ENCODE assay signal across 8 cellular contexts in genomic region chr1:155940531-155940992, GRCh38. TPM values are rescaled to one million over a fixed set of nuclear protein-coding genes. Genes with fewer than 3 reads are reported as not detected.
DNase-seq lines count a peak whose midpoint lies in the region; ATAC-seq and TF ChIP-seq lines count a peak whose summit lies in the region.

No MANE protein-coding gene starts in this region.

- H3K4me3 Mint-ChIP-seq in activated CD8-positive, alpha-beta T cell treated with anti-CD3 and anti-CD28 coated beads, Interleukin-2, amount 10 ng/mL, durations not matched to agents 7 days and 5 days, result peak overlapping the region; percentile 47

- no peaks in the 10 kb centered on the region for H3K27me3 ChIP-seq in left ventricle myocardium inferior (ENCODE audit: low read depth)
- no peaks in the 10 kb centered on the region for H3K27me3 ChIP-seq in prostate gland (replicated peaks; ENCODE audit: insufficient read depth)

- WGBS in prostate gland, result 69% methylated on average over 4 of the region's 4 CpGs

- CTCF ChIA-PET in activated CD8-positive, alpha-beta T cell treated with anti-CD3 and anti-CD28 coated beads, Interleukin-2, amount 10 ng/mL, durations not matched to agents 7 days and 5 days (lab: Charles Lee), result interaction anchor here (1.1 to 5.7 kb wide), 5 partner anchors 14 to 126 kb away, joined by 3 to 144 read pairs (median 11); partner anchors contain the start of gene ARHGEF2

- TF ChIP-seq POLR2A in prostate gland (IDR thresholded peaks at IDR 0.05), result no peak

- TF ChIP-seq CTCF in left ventricle myocardium inferior (IDR thresholded peaks at IDR 0.05; ENCODE audit: borderline replicate concordance), result no peak
- no peak for TF ChIP-seq CTCF in GM10266 (IDR thresholded peaks at IDR 0.05; ENCODE audit: control insufficient read depth, insufficient read depth, low read depth, missing control alignments)
- TF ChIP-seq CTCF in prostate gland (IDR thresholded peaks at IDR 0.05), result no peak

- peak; percentile 16 for ATAC-seq in activated CD8-positive, alpha-beta T cell treated with anti-CD3 and anti-CD28 coated beads, Interleukin-2, amount 10 ng/mL, durations not matched to agents 7 days and 5 days
- peak; percentile 19 for ATAC-seq in stimulated activated naive CD8-positive, alpha-beta T cell treated with anti-CD3 and anti-CD28 coated beads, Interleukin-15, Interleukin-2, amounts not matched to agents 100 U/mL and 50 U/mL, for 24 hours

- H3K36me3 ChIP-seq in KOPT-K1 (ENCODE audit: insufficient read depth, low read length) (peaks cover 8% of the 10 kb centered on the region), left ventricle myocardium inferior (no peaks in the 10 kb centered on the region), prostate gland (no peaks in the 10 kb centered on the region)

- H3K4me1 Mint-ChIP-seq in activated CD8-positive, alpha-beta T cell treated with anti-CD3 and anti-CD28 coated beads, Interleukin-2, amount 10 ng/mL, durations not matched to agents 7 days and 5 days (ENCODE audit: low read depth), result peaks cover 60% of the 10 kb centered on the region

- peak overlapping the region; percentile 44 for H3K27ac ChIP-seq in KOPT-K1 (ENCODE audit: low read depth, low read length, poor library complexity, severe bottlenecking)
- peak overlapping the region; percentile 92 for H3K27ac ChIP-seq in left ventricle myocardium inferior (replicated peaks)
- H3K27ac ChIP-seq in prostate gland, result no peak overlapping the region

- POLR2A ChIA-PET in activated CD8-positive, alpha-beta T cell treated with anti-CD3 and anti-CD28 coated beads, Interleukin-2, amount 10 ng/mL, durations not matched to agents 7 days and 5 days (lab: Charles Lee), result interaction anchor here (0.7 to 2.4 kb wide), 3 partner anchors 38 to 109 kb away, joined by 7 to 13 read pairs (median 8); partner anchors contain the start of gene ARHGEF2

- H3K9me3 ChIP-seq in KOPT-K1 (ENCODE audit: insufficient read depth, low read length, poor library complexity, severe bottlenecking), result no peaks in the 10 kb centered on the region
- no peaks in the 10 kb centered on the region for H3K9me3 ChIP-seq in left ventricle myocardium inferior (replicated peaks)
- H3K9me3 ChIP-seq in prostate gland, result no peaks in the 10 kb centered on the region

- intact Hi-C loops in left ventricle myocardium inferior (cut with micrococcal nuclease) (loop anchor here (2.0 kb wide), 1 partner anchor 48 kb away; no protein-coding TSS in a partner anchor), prostate gland (cut with DNase I) (no loop called here)

- H3K9me3 Mint-ChIP-seq in activated CD8-positive, alpha-beta T cell treated with anti-CD3 and anti-CD28 coated beads, Interleukin-2, amount 10 ng/mL, durations not matched to agents 7 days and 5 days (ENCODE audit: insufficient read depth), result no peaks in the 10 kb centered on the region

- peak overlapping the region; percentile 26 for H3K4me3 ChIP-seq in left ventricle myocardium inferior
- no peak overlapping the region for H3K4me3 ChIP-seq in prostate gland

- no peaks in the 10 kb centered on the region for H3K27me3 Mint-ChIP-seq in activated CD8-positive, alpha-beta T cell treated with anti-CD3 and anti-CD28 coated beads, Interleukin-2, amount 10 ng/mL, durations not matched to agents 7 days and 5 days (ENCODE audit: low read depth)

- DNase-seq in CD1c-positive myeloid dendritic cell (ENCODE audit: extremely low spot score) (peak; percentile 69), left ventricle myocardium inferior (no peak), GM19238 (ENCODE audit: insufficient read length, low spot score) (no peak), GM10266 (ENCODE audit: extremely low spot score) (no peak), prostate gland (ENCODE audit: low spot score) (no peak)
- DNase-seq in activated CD8-positive, alpha-beta T cell treated with anti-CD3 and anti-CD28 coated beads, Interleukin-2, amount 10 ng/mL, durations not matched to agents 7 days and 5 days, result no peak
- no peak for DNase-seq in stimulated activated naive CD8-positive, alpha-beta T cell treated with anti-CD3 and anti-CD28 coated beads, Interleukin-15, Interleukin-2, amounts not matched to agents 100 U/mL and 50 U/mL, for 24 hours

- H3K36me3 Mint-ChIP-seq in activated CD8-positive, alpha-beta T cell treated with anti-CD3 and anti-CD28 coated beads, Interleukin-2, amount 10 ng/mL, durations not matched to agents 7 days and 5 days (ENCODE audit: low read depth), result peaks cover 4% of the 10 kb centered on the region

- peak overlapping the region; percentile 94 for H3K27ac Mint-ChIP-seq in activated CD8-positive, alpha-beta T cell treated with anti-CD3 and anti-CD28 coated beads, Interleukin-2, amount 10 ng/mL, durations not matched to agents 7 days and 5 days

- H3K4me1 ChIP-seq in left ventricle myocardium inferior, result peaks cover 63% of the 10 kb centered on the region
- no peaks in the 10 kb centered on the region for H3K4me1 ChIP-seq in prostate gland (replicated peaks)

RNA-seq across cellular contexts. Expression of gene RXFP4, which starts 0.9 kb away (rescaled TPM):
- not detected for total RNA-seq in activated CD8-positive, alpha-beta T cell treated with anti-CD3 and anti-CD28 coated beads, Interleukin-2, amount 10 ng/mL, durations not matched to agents 7 days and 5 days
- total RNA-seq in left ventricle myocardium inferior, result not detected
- total RNA-seq in prostate gland, result not detected

RNA-seq across cellular contexts. Expression of gene KHDC4, which starts 6.3 kb away (rescaled TPM):
- total RNA-seq in activated CD8-positive, alpha-beta T cell treated with anti-CD3 and anti-CD28 coated beads, Interleukin-2, amount 10 ng/mL, durations not matched to agents 7 days and 5 days, result 10 to 100 TPM; 64.5 to 68.9 TPM
- total RNA-seq in left ventricle myocardium inferior (21.2 TPM), prostate gland (10 to 100 TPM; 49.8 to 66.1 TPM)

RNA-seq across cellular contexts. Expression of gene RIT1, which starts 29.4 kb away (rescaled TPM):
- 10 to 100 TPM; 26.0 to 26.4 TPM for total RNA-seq in activated CD8-positive, alpha-beta T cell treated with anti-CD3 and anti-CD28 coated beads, Interleukin-2, amount 10 ng/mL, durations not matched to agents 7 days and 5 days
- total RNA-seq in left ventricle myocardium inferior, result 19.0 TPM
- 10 to 100 TPM; 20.8 to 21.8 TPM for total RNA-seq in prostate gland

RNA-seq across cellular contexts. Expression of gene ARHGEF2, which starts 37.8 kb away (rescaled TPM):
- total RNA-seq in activated CD8-positive, alpha-beta T cell treated with anti-CD3 and anti-CD28 coated beads, Interleukin-2, amount 10 ng/mL, durations not matched to agents 7 days and 5 days, result 100 to 1,000 TPM; 142 to 147 TPM
- total RNA-seq in left ventricle myocardium inferior, result 69.3 TPM
- total RNA-seq in prostate gland, result 10 to 100 TPM; 35.8 to 66.2 TPM

Comparison
In these comparisons a context has a peak if more than half of its experiments do, and no peak if none do; other contexts are left out.
1. H3K27ac ChIP-seq: peak in KOPT-K1 (single experiment) and left ventricle myocardium inferior (single experiment); none in prostate gland (0 of 2).